In genomic region chr1:110587906-110588305, GRCh38 we compare ENCODE assay signal across 29 cellular contexts. TPM values are rescaled to one million over a fixed set of nuclear protein-coding genes. Genes with fewer than 3 reads are reported as not detected.
"Had no signal": no experiment of that assay in that cellular context is flagged by ENCODE, and none has a peak within 500 bp of the region (broad histone marks: within the 10 kb centered on the region; RNA-seq: fewer than 3 reads in every experiment).

No MANE protein-coding gene starts in this region.

- H3K27ac ChIP-seq: ascending aorta, cardiac muscle cell, VCaP had no signal

- H3K9me3 ChIP-seq: ascending aorta had no signal

- ATAC-seq: activated CD8-positive, alpha-beta T cell treated with anti-CD3 and anti-CD28 coated beads for 36 hours; activated naive CD8-positive, alpha-beta T cell treated with anti-CD3 and anti-CD28 coated beads, Interleukin-2, amount 50 U/mL, for 24 hours had no signal

- H3K27me3 ChIP-seq: ascending aorta, cardiac muscle cell had no signal

- H3K4me1 ChIP-seq: ascending aorta had no signal

- H3K4me3 ChIP-seq: ascending aorta, cardiac muscle cell had no signal

- H3K36me3 ChIP-seq: ascending aorta, cardiac muscle cell had no signal

- DNase-seq: activated B cell treated with CpG ODN at 0.5 μM for 24 hours; activated CD4-positive, alpha-beta memory T cell treated with anti-CD3 and anti-CD28 coated beads for 36 hours; activated CD4-positive, alpha-beta T cell treated with anti-CD3 and anti-CD28 coated beads for 4 hours; activated CD4-positive, alpha-beta T cell treated with anti-CD3 and anti-CD28 coated beads, Interleukin-2, amount 10 ng/mL, durations not matched to agents 24 days and 14 days; activated CD4-positive, alpha-beta T cell treated with anti-CD3 and anti-CD28 coated beads, Interleukin-2, amount 50 U/mL, for 1 hour; activated CD4-positive, alpha-beta T cell treated with anti-CD3 and anti-CD28 coated beads, Interleukin-2, amount 50 U/mL, for 4 hours; activated CD4-positive, CD25-positive, alpha-beta regulatory T cell treated with anti-CD3 and anti-CD28 coated beads, Interleukin-2, amount 50 U/mL, for 72 hours; activated CD8-positive, alpha-beta memory T cell treated with anti-CD3 and anti-CD28 coated beads, Interleukin-2, amount 50 U/mL, for 4 hours; activated CD8-positive, alpha-beta T cell treated with anti-CD3 and anti-CD28 coated beads for 36 hours; activated effector memory CD4-positive, alpha-beta T cell treated with Interleukin-2 at 50 U/mL for 16 hours; activated gamma-delta T cell; activated naive CD4-positive, alpha-beta T cell treated with anti-CD3 and anti-CD28 coated beads, Interleukin-2, amount 10 ng/mL, durations not matched to agents 7 days and 5 days; activated naive CD4-positive, alpha-beta T cell treated with Interleukin-2 at 50 U/mL for 16 hours; activated naive CD8-positive, alpha-beta T cell treated with anti-CD3 and anti-CD28 coated beads, Interleukin-2, amount 10 ng/mL, durations not matched to agents 7 days and 5 days; activated naive CD8-positive, alpha-beta T cell treated with anti-CD3 and anti-CD28 coated beads, Interleukin-2, amount 50 U/mL, for 24 hours; activated T-cell treated with anti-CD3 and anti-CD28 coated beads for 4 hours; activated T-cell treated with anti-CD3 and anti-CD28 coated beads, Interleukin-2, amount 50 U/mL, for 1 hour; activated T-cell treated with anti-CD3 and anti-CD28 coated beads, Interleukin-2, amount 50 U/mL, for 48 hours; amygdala; anterior cingulate cortex; central memory CD4-positive, alpha-beta T cell; SW 1271; T-helper 1 cell; T-helper 2 cell; T-helper 9 cell had no signal

RNA-seq across cellular contexts. Expression of gene KCNA2, which starts 18.3 kb away (rescaled TPM):
- total RNA-seq: bronchial epithelial cell had no signal
